1 cellular context compared by ENCODE assay signal in genomic region chr4:4861592-4862551, GRCh38.
TF ChIP-seq lines count a peak whose summit lies in the region.

No MANE protein-coding gene starts in this region.

TF ChIP-seq in WTC11, 78 proteins besides CTCF, POLR2A, EP300 and RAD21 (continued from another document):
- TF ChIP-seq IRF1 (CRISPR knock-in tag; IDR thresholded peaks at IDR 0.05) (no peak), ZBTB21 (CRISPR knock-in tag; IDR thresholded peaks at IDR 0.05; ENCODE audit: borderline replicate concordance) (no peak), ZNF423 (CRISPR knock-in tag; IDR thresholded peaks at IDR 0.05) (no peak), SOX15 (CRISPR knock-in tag; IDR thresholded peaks at IDR 0.05) (no peak), ATF6 (CRISPR knock-in tag; IDR thresholded peaks at IDR 0.05) (no peak)
TF ChIP-seq in WTC11: peak in this region for 0.
